ENCODE assay signal across 1 cellular context in the genomic region with DNA sequence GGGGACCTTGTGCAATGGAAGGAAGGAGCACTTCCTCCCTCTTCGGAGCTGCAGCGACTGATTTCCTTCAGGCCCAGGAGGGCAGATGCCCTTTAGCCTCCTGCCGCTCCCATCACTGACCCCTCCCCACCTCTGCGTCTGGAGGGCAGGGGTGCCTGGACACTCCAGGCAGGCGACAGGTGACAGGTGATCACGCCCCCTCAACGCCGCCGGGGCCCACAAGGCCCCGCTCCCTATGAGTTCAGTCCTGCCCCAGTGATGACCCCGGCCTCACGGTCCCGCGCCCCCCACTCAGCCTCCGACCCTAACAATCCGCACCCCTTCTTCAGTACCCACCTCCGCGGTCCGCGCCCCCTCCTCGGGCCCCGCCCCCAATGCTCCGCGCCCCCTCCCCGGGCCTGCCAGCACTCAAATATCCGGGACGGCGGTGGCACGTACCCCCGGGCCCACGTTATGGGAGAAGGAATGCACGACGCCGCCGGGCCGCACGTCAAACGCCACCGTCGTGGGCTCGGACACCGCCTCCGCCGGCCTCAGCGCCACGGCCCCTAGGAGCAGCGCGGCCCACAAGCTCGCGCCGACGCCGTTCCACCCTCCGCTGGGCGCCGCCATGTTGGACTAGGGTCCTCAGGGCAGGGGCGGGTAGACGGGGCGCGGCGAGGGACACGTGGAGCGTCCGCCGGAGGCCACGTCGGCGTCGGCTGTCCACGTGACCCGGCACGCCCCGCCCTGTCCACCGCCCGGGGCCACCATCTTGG.
TF ChIP-seq lines count a peak whose summit lies in the region.

Gene MYDGF (minus strand): TSS at position 620 of the 758 bp plus-strand sequence. CDS start 8 bp downstream, at position 612.

TF ChIP-seq in K562, 482 proteins besides CTCF, POLR2A, EP300 and RAD21 (continued from another document and continues in another):
- TF ChIP-seq ZNF592 (IDR thresholded peaks at IDR 0.05) (no peak), ZNF282 (CRISPR knock-in tag; IDR thresholded peaks at IDR 0.05) (peak; percentile 65; the same call in 1 of the 2 replicates), POLR2AphosphoS2 (IDR thresholded peaks at IDR 0.05; ENCODE audit: low read length) (no peak), GTF2E2 (tag; IDR thresholded peaks at IDR 0.05) (0 out of 2 replicates have a peak, but pooled peaks have one; percentile 49), MNT (conservative IDR thresholded peaks at IDR 0.05) (peak; percentile 95 to 98), EWSR1 (IDR thresholded peaks at IDR 0.05; ENCODE audit: borderline replicate concordance, low read depth, partially characterized antibody) (no peak), CHD2 (IDR thresholded peaks at IDR 0.05; ENCODE audit: low read depth, low read length) (no peak), MITF (IDR thresholded peaks at IDR 0.05) (no peak), MECOM (CRISPR knock-in tag; IDR thresholded peaks at IDR 0.05) (no peak), IFI16 (CRISPR knock-in tag; IDR thresholded peaks at IDR 0.05) (no peak), SIRT6 (IDR thresholded peaks at IDR 0.05; ENCODE audit: low read depth, low read length) (no peak), HMGN3 (IDR thresholded peaks at IDR 0.05; ENCODE audit: borderline replicate concordance, extremely low read depth, insufficient read length, low read depth, low read length) (peak; percentile 79), SP1 (CRISPR knock-in tag; IDR thresholded peaks at IDR 0.05) (peak; percentile 81), ESRRB (CRISPR knock-in tag; IDR thresholded peaks at IDR 0.05; ENCODE audit: borderline replicate concordance) (no peak), USF2 (CRISPR knock-in tag; IDR thresholded peaks at IDR 0.05) (peak; percentile 97), HMBOX1 (IDR thresholded peaks at IDR 0.05) (no peak), CEBPG (CRISPR knock-in tag; IDR thresholded peaks at IDR 0.05) (0 out of 2 replicates have a peak, but pooled peaks have one; percentile 23), CEBPG (tag; conservative IDR thresholded peaks at IDR 0.05 in 1 of 2, IDR thresholded peaks at IDR 0.05 in 1 of 2) (no peak), RBBP5 (IDR thresholded peaks at IDR 0.05; ENCODE audit: borderline replicate concordance, insufficient read depth, low read length, poor library complexity, severe bottlenecking) (peak; percentile 97), JUN (IDR thresholded peaks at IDR 0.05; ENCODE audit: borderline replicate concordance, low read depth, low read length) (peak; percentile 55; the same call in 1 of the 2 replicates), JUN (CRISPR knock-in tag; IDR thresholded peaks at IDR 0.05; ENCODE audit: borderline replicate concordance) (no peak), TAF1 (IDR thresholded peaks at IDR 0.05; ENCODE audit: control insufficient read depth, extremely low read depth, insufficient read depth, low read length, severe bottlenecking) (peak; percentile 86), KDM5B (IDR thresholded peaks at IDR 0.05; ENCODE audit: insufficient replicate concordance, low read depth, low read length) (peak; percentile 73), ZBTB12 (CRISPR knock-in tag; IDR thresholded peaks at IDR 0.05) (peak; percentile 42; the same call in 1 of the 2 replicates), IRF2 (CRISPR knock-in tag; IDR thresholded peaks at IDR 0.05) (no peak), ZNF76 (CRISPR knock-in tag; IDR thresholded peaks at IDR 0.05; ENCODE audit: borderline replicate concordance) (no peak), ZNF347 (CRISPR knock-in tag; IDR thresholded peaks at IDR 0.05; ENCODE audit: low read depth) (no peak), MXI1 (IDR thresholded peaks at IDR 0.05; ENCODE audit: low read depth, low read length) (peak; percentile 94), NR2C2 (CRISPR knock-in tag; IDR thresholded peaks at IDR 0.05) (peak; percentile 58; the same call in 1 of the 2 replicates), NR2C2 (tag; IDR thresholded peaks at IDR 0.05) (peak; percentile 83), POLR2AphosphoS5 (IDR thresholded peaks at IDR 0.05; ENCODE audit: control insufficient read depth, insufficient read depth, low read depth, low read length) (peak; percentile 61; the same call in 1 of the 2 replicates), ZC3H8 (IDR thresholded peaks at IDR 0.05) (no peak), ZNF444 (CRISPR knock-in tag; IDR thresholded peaks at IDR 0.05) (no peak), ZNF239 (CRISPR knock-in tag; IDR thresholded peaks at IDR 0.05) (no peak), NUFIP1 (IDR thresholded peaks at IDR 0.05; ENCODE audit: partially characterized antibody) (no peak), ZNF146 (CRISPR knock-in tag; IDR thresholded peaks at IDR 0.05; ENCODE audit: unreplicated experiment) (no peak), ATF1 (CRISPR knock-in tag; IDR thresholded peaks at IDR 0.05) (peak; percentile 58), ATF1 (tag; IDR thresholded peaks at IDR 0.05) (peak; percentile 79), YY1 (IDR thresholded peaks at IDR 0.05; ENCODE audit: borderline replicate concordance in 1 of 3, control insufficient read depth in 1 of 3, extremely low read depth in 1 of 3, insufficient read depth in 3 of 3, insufficient read length in 1 of 3, insufficient replicate concordance in 2 of 3, low read depth in 1 of 3, low read length in 2 of 3) (peak; percentile 94 to 99 (median 97)), SIN3B (IDR thresholded peaks at IDR 0.05; ENCODE audit: low read depth) (peak; percentile 91), ZKSCAN3 (CRISPR knock-in tag; IDR thresholded peaks at IDR 0.05) (no peak)
- TF ChIP-seq, protein P1, sequence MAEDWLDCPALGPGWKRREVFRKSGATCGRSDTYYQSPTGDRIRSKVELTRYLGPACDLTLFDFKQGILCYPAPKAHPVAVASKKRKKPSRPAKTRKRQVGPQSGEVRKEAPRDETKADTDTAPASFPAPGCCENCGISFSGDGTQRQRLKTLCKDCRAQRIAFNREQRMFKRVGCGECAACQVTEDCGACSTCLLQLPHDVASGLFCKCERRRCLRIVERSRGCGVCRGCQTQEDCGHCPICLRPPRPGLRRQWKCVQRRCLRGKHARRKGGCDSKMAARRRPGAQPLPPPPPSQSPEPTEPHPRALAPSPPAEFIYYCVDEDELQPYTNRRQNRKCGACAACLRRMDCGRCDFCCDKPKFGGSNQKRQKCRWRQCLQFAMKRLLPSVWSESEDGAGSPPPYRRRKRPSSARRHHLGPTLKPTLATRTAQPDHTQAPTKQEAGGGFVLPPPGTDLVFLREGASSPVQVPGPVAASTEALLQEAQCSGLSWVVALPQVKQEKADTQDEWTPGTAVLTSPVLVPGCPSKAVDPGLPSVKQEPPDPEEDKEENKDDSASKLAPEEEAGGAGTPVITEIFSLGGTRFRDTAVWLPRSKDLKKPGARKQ (CRISPR knock-in tag; IDR thresholded peaks at IDR 0.05), result no peak
- TF ChIP-seq, protein P2, sequence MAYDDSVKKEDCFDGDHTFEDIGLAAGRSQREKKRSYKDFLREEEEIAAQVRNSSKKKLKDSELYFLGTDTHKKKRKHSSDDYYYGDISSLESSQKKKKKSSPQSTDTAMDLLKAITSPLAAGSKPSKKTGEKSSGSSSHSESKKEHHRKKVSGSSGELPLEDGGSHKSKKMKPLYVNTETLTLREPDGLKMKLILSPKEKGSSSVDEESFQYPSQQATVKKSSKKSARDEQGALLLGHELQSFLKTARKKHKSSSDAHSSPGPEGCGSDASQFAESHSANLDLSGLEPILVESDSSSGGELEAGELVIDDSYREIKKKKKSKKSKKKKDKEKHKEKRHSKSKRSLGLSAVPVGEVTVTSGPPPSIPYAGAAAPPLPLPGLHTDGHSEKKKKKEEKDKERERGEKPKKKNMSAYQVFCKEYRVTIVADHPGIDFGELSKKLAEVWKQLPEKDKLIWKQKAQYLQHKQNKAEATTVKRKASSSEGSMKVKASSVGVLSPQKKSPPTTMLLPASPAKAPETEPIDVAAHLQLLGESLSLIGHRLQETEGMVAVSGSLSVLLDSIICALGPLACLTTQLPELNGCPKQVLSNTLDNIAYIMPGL (CRISPR knock-in tag; IDR thresholded peaks at IDR 0.05), result peak; percentile 78; the same call in 1 of the 2 replicates
- TF ChIP-seq, protein P3, sequence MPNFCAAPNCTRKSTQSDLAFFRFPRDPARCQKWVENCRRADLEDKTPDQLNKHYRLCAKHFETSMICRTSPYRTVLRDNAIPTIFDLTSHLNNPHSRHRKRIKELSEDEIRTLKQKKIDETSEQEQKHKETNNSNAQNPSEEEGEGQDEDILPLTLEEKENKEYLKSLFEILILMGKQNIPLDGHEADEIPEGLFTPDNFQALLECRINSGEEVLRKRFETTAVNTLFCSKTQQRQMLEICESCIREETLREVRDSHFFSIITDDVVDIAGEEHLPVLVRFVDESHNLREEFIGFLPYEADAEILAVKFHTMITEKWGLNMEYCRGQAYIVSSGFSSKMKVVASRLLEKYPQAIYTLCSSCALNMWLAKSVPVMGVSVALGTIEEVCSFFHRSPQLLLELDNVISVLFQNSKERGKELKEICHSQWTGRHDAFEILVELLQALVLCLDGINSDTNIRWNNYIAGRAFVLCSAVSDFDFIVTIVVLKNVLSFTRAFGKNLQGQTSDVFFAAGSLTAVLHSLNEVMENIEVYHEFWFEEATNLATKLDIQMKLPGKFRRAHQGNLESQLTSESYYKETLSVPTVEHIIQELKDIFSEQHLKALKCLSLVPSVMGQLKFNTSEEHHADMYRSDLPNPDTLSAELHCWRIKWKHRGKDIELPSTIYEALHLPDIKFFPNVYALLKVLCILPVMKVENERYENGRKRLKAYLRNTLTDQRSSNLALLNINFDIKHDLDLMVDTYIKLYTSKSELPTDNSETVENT (CRISPR knock-in tag; IDR thresholded peaks at IDR 0.05), result peak; percentile 74
